ENCODE assay signal across 8 cellular contexts in genomic region chr3:99872633-99873254, GRCh38. TPM values are rescaled to one million over a fixed set of nuclear protein-coding genes. Genes with fewer than 3 reads are reported as not detected.
A peak's percentile ranks its signal among the peaks of the same experiment; 100 is the strongest.
DNase-seq lines count a peak whose midpoint lies in the region; ATAC-seq and TF ChIP-seq lines count a peak whose summit lies in the region.

No MANE protein-coding gene starts in this region.

- CTCF ChIA-PET in AG04450 (lab: Charles Lee), result interaction anchor here (1.4 to 2.0 kb wide), 2 partner anchors 30 to 381 kb away, joined by 5 to 7 read pairs; no protein-coding TSS in a partner anchor

- TF ChIP-seq CTCF in AG04450 (IDR thresholded peaks at IDR 0.05; ENCODE audit: low read depth, low read length), result no peak

- no peaks in the 10 kb centered on the region for H3K9me3 ChIP-seq in AG04450 (ENCODE audit: control insufficient read depth, insufficient read depth, low read length)

- peak overlapping the region; percentile 89 for H3K4me3 ChIP-seq in AG04450 (ENCODE audit: low read depth, low read length)

- no peaks in the 10 kb centered on the region for H3K27me3 ChIP-seq in AG04450 (ENCODE audit: control insufficient read depth, insufficient read depth, low read length)

- ATAC-seq in GM19397 (IDR thresholded peaks at IDR 0.05; ENCODE audit: unreplicated experiment) (peak; percentile 31), HG03457 (IDR thresholded peaks at IDR 0.05; ENCODE audit: unreplicated experiment) (peak; percentile 61)

- POLR2A ChIA-PET in AG04450 (lab: Yijun Ruan, JAX), result no interaction called here

- no peak for DNase-seq in AG04450 (ENCODE audit: low read depth, low spot score)
- DNase-seq in fibroblast of peridontal ligament (ENCODE audit: extremely low read depth), result peak; percentile 63
- DNase-seq in stimulated activated CD8-positive, alpha-beta memory T cell treated with anti-CD3 and anti-CD28 coated beads, Interleukin-4, amount 100 ng/mL, for 48 hours, result no peak
- DNase-seq in central memory CD4-positive, alpha-beta T cell, result no peak
- DNase-seq in stimulated activated CD4-positive, alpha-beta T cell treated with anti-CD3 and anti-CD28 coated beads, Interleukin-15, amount 100 ng/mL, for 24 hours, result no peak
- DNase-seq in NCI-H1694 (lab: John Stamatoyannopoulos, UW), result no peak

- H3K27ac ChIP-seq in AG04450 (ENCODE audit: low read depth, low read length), result no peak overlapping the region

RNA-seq across cellular contexts. Expression of gene CMSS1, which starts 55.1 kb away (rescaled TPM):
- 11.9 and 15.7 TPM in 2 replicates for polyA plus RNA-seq in AG04450 (2011; rRNA removed)
- polyA minus RNA-seq in AG04450 (2011; rRNA and poly(A)+ RNA removed), result 2.9 and 5.1 TPM in 2 replicates
